In genomic region chr1:32758795-32759430, GRCh38 we compare ENCODE assay signal across 15 cellular contexts. TPM values are rescaled to one million over a fixed set of nuclear protein-coding genes. Genes with fewer than 3 reads are reported as not detected.
DNase-seq lines count a peak whose midpoint lies in the region; ATAC-seq and TF ChIP-seq lines count a peak whose summit lies in the region.
"Had no signal": no experiment of that assay in that cellular context is flagged by ENCODE, and none has a peak within 500 bp of the region (broad histone marks: within the 10 kb centered on the region; RNA-seq: fewer than 3 reads in every experiment).

No MANE protein-coding gene starts in this region.

- peaks cover 14% of the 10 kb centered on the region for H3K36me3 Mint-ChIP-seq in nephron progenitor cell (ENCODE audit: low read depth)
- no peaks in the 10 kb centered on the region for H3K36me3 Mint-ChIP-seq in activated naive CD8-positive, alpha-beta T cell treated with anti-CD3 and anti-CD28 coated beads for 36 hours
- no peaks in the 10 kb centered on the region for H3K36me3 Mint-ChIP-seq in activated T-cell treated with anti-CD3 and anti-CD28 coated beads, Interleukin-2, amount 50 U/mL, for 4 hours (ENCODE audit: insufficient read depth)

- H3K4me1 ChIP-seq in Peyer's patch, result peaks cover 0 to 65% (median 7%) of the 10 kb centered on the region in 4 donors
- H3K4me1 ChIP-seq in esophagus muscularis mucosa, result peaks cover 24 to 75% (median 67%) of the 10 kb centered on the region in 4 donors

- H3K9me3 ChIP-seq in Peyer's patch (no peaks in the 10 kb centered on the region), esophagus muscularis mucosa (no peaks in the 10 kb centered on the region)

- peak overlapping the region; percentile 57 for H3K27ac Mint-ChIP-seq in nephron progenitor cell
- H3K27ac Mint-ChIP-seq in activated naive CD8-positive, alpha-beta T cell treated with anti-CD3 and anti-CD28 coated beads for 36 hours, result no peak overlapping the region

- 67% methylated on average over 1 of the region's 1 CpG for WGBS in esophagus muscularis mucosa

- H3K4me3 ChIP-seq in Peyer's patch, result peak overlapping the region in 2 of 4 donors; percentile 1 to 26
- no peak overlapping the region for H3K4me3 ChIP-seq in esophagus muscularis mucosa
- H3K4me3 ChIP-seq: lung had no signal

- H3K27me3 ChIP-seq in Peyer's patch (no peaks in the 10 kb centered on the region), esophagus muscularis mucosa (no peaks in the 10 kb centered on the region)

- H3K4me1 Mint-ChIP-seq in nephron progenitor cell, result peaks cover 81% of the 10 kb centered on the region
- peaks cover 25% of the 10 kb centered on the region for H3K4me1 Mint-ChIP-seq in activated naive CD8-positive, alpha-beta T cell treated with anti-CD3 and anti-CD28 coated beads for 36 hours
- H3K4me1 Mint-ChIP-seq in activated T-cell treated with anti-CD3 and anti-CD28 coated beads, Interleukin-2, amount 50 U/mL, for 4 hours (ENCODE audit: low read depth), result peaks cover 30% of the 10 kb centered on the region

- intact Hi-C loops in esophagus muscularis mucosa (cut with DNase I), result no loop called here

- H3K36me3 ChIP-seq in Peyer's patch (peaks cover 0 to 3% (median 0%) of the 10 kb centered on the region in 3 donors), esophagus muscularis mucosa (peaks cover 0 to 3% (median 0%) of the 10 kb centered on the region in 4 donors)

- peak overlapping the region in 3 of 4 donors; percentile 89 to 98 (median 92) for H3K27ac ChIP-seq in Peyer's patch
- H3K27ac ChIP-seq in esophagus muscularis mucosa (replicated peaks in 1 of 4), result peak overlapping the region; percentile 68 to 84 (median 76)

- DNase-seq in Peyer's patch, result no peak
- DNase-seq in esophagus muscularis mucosa (ENCODE audit: extremely low spot score), result no peak
- no peak for DNase-seq in nephron progenitor cell
- no peak for DNase-seq in activated naive CD8-positive, alpha-beta T cell treated with anti-CD3 and anti-CD28 coated beads for 36 hours
- no peak for DNase-seq in activated T-cell treated with anti-CD3 and anti-CD28 coated beads, Interleukin-2, amount 50 U/mL, for 4 hours
- no peak for DNase-seq in stimulated activated CD4-positive, alpha-beta T cell treated with anti-CD3 and anti-CD28 coated beads, Interleukin-2, amount 100 ng/mL, for 48 hours
- DNase-seq: activated CD8-positive, alpha-beta memory T cell treated with anti-CD3 and anti-CD28 coated beads, Interleukin-2, amount 50 U/mL, for 4 hours; dermis blood vessel endothelial cell; foreskin melanocyte; NCI-H446; SHP77 treated with DMSO at 0.1 percent for 48 hours; stimulated activated CD4-positive, alpha-beta T cell treated with anti-CD3 and anti-CD28 coated beads, Interleukin-4, amount 100 ng/mL, for 4 hours; stimulated activated naive CD4-positive, alpha-beta T cell treated with Interleukin-2 at 50 U/mL for 16 hours had no signal

- H3K27me3 Mint-ChIP-seq in nephron progenitor cell (ENCODE audit: low read depth, poor library complexity), result no peaks in the 10 kb centered on the region
- peaks cover 5% of the 10 kb centered on the region for H3K27me3 Mint-ChIP-seq in activated naive CD8-positive, alpha-beta T cell treated with anti-CD3 and anti-CD28 coated beads for 36 hours
- no peaks in the 10 kb centered on the region for H3K27me3 Mint-ChIP-seq in activated T-cell treated with anti-CD3 and anti-CD28 coated beads, Interleukin-2, amount 50 U/mL, for 4 hours (ENCODE audit: low read depth)

- TF ChIP-seq POLR2A in Peyer's patch (IDR thresholded peaks at IDR 0.05), result no peak
- TF ChIP-seq POLR2A in esophagus muscularis mucosa (IDR thresholded peaks at IDR 0.05; ENCODE audit: low read depth), result no peak

- H3K4me3 Mint-ChIP-seq in nephron progenitor cell, result no peak overlapping the region
- H3K4me3 Mint-ChIP-seq in activated naive CD8-positive, alpha-beta T cell treated with anti-CD3 and anti-CD28 coated beads for 36 hours, result no peak overlapping the region
- H3K4me3 Mint-ChIP-seq in activated T-cell treated with anti-CD3 and anti-CD28 coated beads, Interleukin-2, amount 50 U/mL, for 4 hours, result no peak overlapping the region

- no peaks in the 10 kb centered on the region for H3K9me3 Mint-ChIP-seq in nephron progenitor cell
- H3K9me3 Mint-ChIP-seq in activated naive CD8-positive, alpha-beta T cell treated with anti-CD3 and anti-CD28 coated beads for 36 hours, result no peaks in the 10 kb centered on the region
- H3K9me3 Mint-ChIP-seq in activated T-cell treated with anti-CD3 and anti-CD28 coated beads, Interleukin-2, amount 50 U/mL, for 4 hours, result no peaks in the 10 kb centered on the region

- no peak for TF ChIP-seq EP300 in esophagus muscularis mucosa (IDR thresholded peaks at IDR 0.05)

- ATAC-seq in activated T-cell treated with anti-CD3 and anti-CD28 coated beads, Interleukin-2, amount 50 U/mL, for 4 hours, result no peak
- no peak for ATAC-seq in HG02763 (IDR thresholded peaks at IDR 0.05; ENCODE audit: unreplicated experiment)

- no peak for TF ChIP-seq CTCF in Peyer's patch (IDR thresholded peaks at IDR 0.05)
- TF ChIP-seq CTCF in esophagus muscularis mucosa (IDR thresholded peaks at IDR 0.05), result no peak
- no peak for TF ChIP-seq CTCF in nephron progenitor cell (IDR thresholded peaks at IDR 0.05)

RNA-seq across cellular contexts. Expression of gene SYNC, which starts 56.3 kb away (rescaled TPM):
- total RNA-seq in Peyer's patch (10 to 100 TPM in 1 of 4 donors, 1 to 10 TPM in 3; 8.3 to 19.8 (median 9.2) TPM), esophagus muscularis mucosa (100 to 1,000 TPM; 111 to 201 (median 153) TPM)
- total RNA-seq in activated naive CD8-positive, alpha-beta T cell treated with anti-CD3 and anti-CD28 coated beads for 36 hours, result not detected
- total RNA-seq in activated T-cell treated with anti-CD3 and anti-CD28 coated beads, Interleukin-2, amount 50 U/mL, for 4 hours, result not detected

RNA-seq across cellular contexts. Expression of gene YARS1, which starts 58.2 kb away (rescaled TPM):
- total RNA-seq in Peyer's patch (10 to 100 TPM; 29.6 to 93.3 (median 50.4) TPM), esophagus muscularis mucosa (10 to 100 TPM; 34.1 to 55.7 (median 38.8) TPM)
- 100 to 1,000 TPM; 250 to 267 TPM for total RNA-seq in activated naive CD8-positive, alpha-beta T cell treated with anti-CD3 and anti-CD28 coated beads for 36 hours
- total RNA-seq in activated T-cell treated with anti-CD3 and anti-CD28 coated beads, Interleukin-2, amount 50 U/mL, for 4 hours, result 100 to 1,000 TPM; 243 to 304 (median 264) TPM

RNA-seq across cellular contexts. Expression of gene S100PBP, which starts 58.5 kb away (rescaled TPM):
- total RNA-seq in Peyer's patch (100 to 1,000 TPM in 1 of 4 donors, 10 to 100 TPM in 3; 44.3 to 178 (median 58.1) TPM), esophagus muscularis mucosa (10 to 100 TPM; 14.9 to 24.1 (median 18.6) TPM)
- total RNA-seq in activated naive CD8-positive, alpha-beta T cell treated with anti-CD3 and anti-CD28 coated beads for 36 hours, result 10 to 100 TPM; 24.6 to 28.5 TPM
- total RNA-seq in activated T-cell treated with anti-CD3 and anti-CD28 coated beads, Interleukin-2, amount 50 U/mL, for 4 hours, result 10 to 100 TPM; 14.9 to 19.6 (median 15.8) TPM

Comparison
In these comparisons a context has a peak if more than half of its experiments do, and no peak if none do; other contexts are left out.
1. RNA of gene SYNC, which starts 56.3 kb away (total RNA-seq): 111 to 201 TPM in esophagus muscularis mucosa and 8.3 to 19.8 TPM in Peyer's patch; not detected in activated T-cell treated with anti-CD3 and anti-CD28 coated beads, Interleukin-2, amount 50 U/mL, for 4 hours and not detected in activated naive CD8-positive, alpha-beta T cell treated with anti-CD3 and anti-CD28 coated beads for 36 hours; every median in the first group is over 4 times any median in the second.